Comparison of ENCODE assay signal across 8 cellular contexts in genomic region chr7:22563621-22564241, GRCh38.
DNase-seq lines count a peak whose midpoint lies in the region; ATAC-seq and TF ChIP-seq lines count a peak whose summit lies in the region.

No MANE protein-coding gene starts in this region.

- H3K27me3 ChIP-seq in MM.1S (replicated peaks; ENCODE audit: insufficient read depth, low read length) (no peaks in the 10 kb centered on the region), rectal smooth muscle tissue (ENCODE audit: control insufficient read depth, insufficient read depth, low read length) (no peaks in the 10 kb centered on the region)

- no peaks in the 10 kb centered on the region for H3K79me2 ChIP-seq in MM.1S (ENCODE audit: low read length)

- H3K27ac Mint-ChIP-seq in central memory CD8-positive, alpha-beta T cell (ENCODE audit: low read depth), result no peak overlapping the region

- H3K4me1 ChIP-seq in MM.1S (ENCODE audit: low read length) (peaks cover 51% of the 10 kb centered on the region), rectal smooth muscle tissue (ENCODE audit: control insufficient read depth, insufficient read depth, low read length) (peaks cover 10% of the 10 kb centered on the region)

- H2AFZ ChIP-seq in MM.1S (ENCODE audit: low read length), result no peak overlapping the region; the same call in 1 of the 2 replicates

- H3K27ac ChIP-seq in MM.1S (ENCODE audit: low read length), result peak overlapping the region; percentile 73
- no peak overlapping the region for H3K27ac ChIP-seq in rectal smooth muscle tissue (ENCODE audit: low read depth, low read length)

- no peaks in the 10 kb centered on the region for H3K36me3 Mint-ChIP-seq in central memory CD8-positive, alpha-beta T cell (ENCODE audit: insufficient read depth)

- H3K9ac ChIP-seq in MM.1S (ENCODE audit: low read length) (peak overlapping the region; percentile 30; the same call in 1 of the 2 replicates), rectal smooth muscle tissue (ENCODE audit: low read length) (no peak overlapping the region)

- peak overlapping the region; percentile 64 for H3K4me2 ChIP-seq in MM.1S (ENCODE audit: low read depth, low read length)

- ATAC-seq in GM19035 (IDR thresholded peaks at IDR 0.05; ENCODE audit: unreplicated experiment), result peak; percentile 38
- ATAC-seq in central memory CD8-positive, alpha-beta T cell (replicated peaks; ENCODE audit: extremely low read depth, poor library complexity, severe bottlenecking), result peak; percentile 24
- ATAC-seq in left lobe of liver, result no peak
- no peak for ATAC-seq in HG03196 (IDR thresholded peaks at IDR 0.05; ENCODE audit: unreplicated experiment)

- no peaks in the 10 kb centered on the region for H3K9me3 Mint-ChIP-seq in central memory CD8-positive, alpha-beta T cell

- no peaks in the 10 kb centered on the region for H3K9me3 ChIP-seq in MM.1S (replicated peaks; ENCODE audit: insufficient read depth, low read length)

- DNase-seq in AG10803 (ENCODE audit: low read depth) (peak; percentile 55), MM.1S (no peak), left lobe of liver (ENCODE audit: low spot score) (no peak), activated gamma-delta T cell treated with Interleukin-2 at 50 U/mL for 16 hours (no peak)
- no peak for DNase-seq in central memory CD8-positive, alpha-beta T cell (ENCODE audit: low spot score in 2 of 2)

- H3K4me3 Mint-ChIP-seq in central memory CD8-positive, alpha-beta T cell, result peak overlapping the region; percentile 33

- TF ChIP-seq CTCF in AG10803 (conservative IDR thresholded peaks at IDR 0.05; ENCODE audit: low read length) (no peak), MM.1S (IDR thresholded peaks at IDR 0.05; ENCODE audit: low read length) (no peak)

- peaks cover 21% of the 10 kb centered on the region for H3K4me1 Mint-ChIP-seq in central memory CD8-positive, alpha-beta T cell

- H4K20me1 ChIP-seq in MM.1S (ENCODE audit: insufficient read depth, low read length), result no peaks in the 10 kb centered on the region

- H3K27me3 Mint-ChIP-seq in central memory CD8-positive, alpha-beta T cell, result peaks cover 59% of the 10 kb centered on the region

- H3K36me3 ChIP-seq in MM.1S (replicated peaks; ENCODE audit: insufficient read depth, low read length) (no peaks in the 10 kb centered on the region), rectal smooth muscle tissue (ENCODE audit: control insufficient read depth, insufficient read depth, low read length) (no peaks in the 10 kb centered on the region)

- H3K4me3 ChIP-seq in AG10803 (ENCODE audit: low read length) (peak overlapping the region; percentile 27), MM.1S (ENCODE audit: low read length) (peak overlapping the region; percentile 26; the same call in 1 of the 2 replicates), rectal smooth muscle tissue (ENCODE audit: low read length) (peak overlapping the region; percentile 1)

- peaks cover 37% of the 10 kb centered on the region for H3F3A ChIP-seq in MM.1S (ENCODE audit: insufficient read depth, low read length)

- H3K9me2 ChIP-seq in MM.1S (replicated peaks; ENCODE audit: insufficient read depth, low read length), result no peaks in the 10 kb centered on the region

Comparison
In these comparisons a context has a peak if more than half of its experiments do, and no peak if none do; other contexts are left out.
1. ATAC-seq: peak in GM19035 (single experiment) and central memory CD8-positive, alpha-beta T cell (single experiment); none in left lobe of liver (single experiment) and HG03196 (single experiment).
2. Peak in every context shown above with its lines, with median percentiles within 50 percentile points of each other: H3K4me3 ChIP-seq.